In the genomic region with DNA sequence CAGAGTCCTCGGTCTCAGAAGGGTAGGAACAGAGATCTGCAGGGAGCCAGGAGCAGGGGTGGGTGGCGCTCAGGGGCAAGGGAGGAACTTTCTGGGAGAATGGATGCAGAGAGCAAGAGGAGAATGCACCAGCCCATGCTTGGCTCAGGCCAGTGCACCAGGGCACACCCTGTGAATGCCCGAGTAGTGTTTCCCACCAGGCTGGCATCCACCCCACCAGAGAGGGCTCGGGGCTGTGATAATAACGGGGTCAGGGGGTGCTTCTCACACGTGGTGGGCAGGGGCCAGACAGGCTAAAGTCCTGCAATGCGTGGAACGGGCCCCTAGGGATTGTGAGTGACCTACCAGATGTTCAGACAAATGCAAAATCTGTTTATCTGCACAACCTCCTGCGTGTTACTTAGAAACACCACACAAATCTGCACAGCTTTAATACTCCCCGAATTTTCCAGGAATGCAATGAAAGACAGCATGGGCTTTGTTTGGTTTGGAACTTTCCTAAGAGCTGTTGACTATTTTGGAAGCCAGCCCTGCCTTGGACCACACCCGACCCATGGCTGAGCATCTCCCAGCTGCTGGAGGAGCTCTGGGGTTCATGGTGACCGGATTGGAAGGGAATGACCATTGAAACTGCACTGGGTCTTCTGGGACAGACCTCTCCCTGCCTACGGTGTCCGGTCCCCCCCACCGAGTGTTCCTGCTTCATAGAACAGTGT, we compare ENCODE assay signal across 26 cellular contexts.
A peak's percentile ranks its signal among the peaks of the same experiment; 100 is the strongest.
DNase-seq lines count a peak whose midpoint lies in the region; ATAC-seq and TF ChIP-seq lines count a peak whose summit lies in the region.
"Had no signal": no experiment of that assay in that cellular context is flagged by ENCODE, and none has a peak within 500 bp of the region (broad histone marks: within the 10 kb centered on the region; RNA-seq: fewer than 3 reads in every experiment).

No MANE protein-coding gene starts in this region.

- no peaks in the 10 kb centered on the region for H3K9me3 Mint-ChIP-seq in stimulated activated memory B cell treated with anti-CD40 and anti-IgM and Interleukin-4, amounts not matched to agents 10 μg/mL and 1 μg/mL and 100 μg/mL, for 72 hours
- H3K9me3 Mint-ChIP-seq: activated naive CD4-positive, alpha-beta T cell treated with anti-CD3 and anti-CD28 coated beads, Interleukin-2, amount 50 U/mL, for 72 hours; activated T-helper 2 cell treated with anti-CD3 and anti-CD28 coated beads, Interferon-gamma antibody, Interleukin-2, Interleukin-4, amounts not matched to agents 10 μg/mL and 5 μg/mL and 100 μg/mL, durations not matched to agents 14 hours and 24 hours and 36 hours; dendritic cell treated with granulocyte-macrophage colony-stimulating factor and Interleukin-4, amounts not matched to agents 40 ng/mL and 50 ng/mL, for 4 days; endodermal cell had no signal

- H3K36me3 Mint-ChIP-seq in stimulated activated memory B cell treated with anti-CD40 and anti-IgM and Interleukin-4, amounts not matched to agents 10 μg/mL and 1 μg/mL and 100 μg/mL, for 72 hours: no peaks in the 10 kb centered on the region
- H3K36me3 Mint-ChIP-seq: activated naive CD4-positive, alpha-beta T cell treated with anti-CD3 and anti-CD28 coated beads, Interleukin-2, amount 50 U/mL, for 72 hours; CD14-positive monocyte had no signal

- H3K36me3 ChIP-seq in MG63: no peaks in the 10 kb centered on the region
- H3K36me3 ChIP-seq in WERI-Rb-1: no peaks in the 10 kb centered on the region
- H3K36me3 ChIP-seq: cardiac muscle cell, esophagus muscularis mucosa, vagina had no signal

- H3K27ac ChIP-seq in layer of hippocampus (ENCODE audit: low read depth, low read length) (peak overlapping the region; percentile 73), WERI-Rb-1 (no peak overlapping the region)
- H3K27ac ChIP-seq: cardiac muscle cell, esophagus muscularis mucosa, vagina had no signal

- H3K4me3 Mint-ChIP-seq in stimulated activated memory B cell treated with anti-CD40 and anti-IgM and Interleukin-4, amounts not matched to agents 10 μg/mL and 1 μg/mL and 100 μg/mL, for 72 hours: no peak overlapping the region
- H3K4me3 Mint-ChIP-seq: activated CD4-positive, alpha-beta memory T cell treated with anti-CD3 and anti-CD28 coated beads, Interleukin-2, amount 10 ng/mL, durations not matched to agents 7 days and 5 days; CD14-positive monocyte; dendritic cell treated with granulocyte-macrophage colony-stimulating factor and Interleukin-4, amounts not matched to agents 40 ng/mL and 50 ng/mL, for 4 days; endodermal cell had no signal

- H3K27me3 ChIP-seq in MG63 (no peaks in the 10 kb centered on the region), layer of hippocampus (ENCODE audit: control insufficient read depth, insufficient read depth, low read length) (peaks cover 4% of the 10 kb centered on the region), WERI-Rb-1 (ENCODE audit: insufficient read depth, low read depth, severe bottlenecking) (no peaks in the 10 kb centered on the region)
- H3K27me3 ChIP-seq: cardiac muscle cell, esophagus muscularis mucosa, vagina had no signal

- DNase-seq in MG63: peak; percentile 61
- DNase-seq in fibroblast of peridontal ligament (ENCODE audit: extremely low read depth): peak; percentile 82
- no peak for DNase-seq in WERI-Rb-1
- DNase-seq in NK-92 (lab: John Stamatoyannopoulos, UW; ENCODE audit: unreplicated experiment): no peak
- DNase-seq: activated CD4-positive, alpha-beta memory T cell treated with anti-CD3 and anti-CD28 coated beads, Interleukin-2, amount 10 ng/mL, durations not matched to agents 7 days and 5 days; activated CD8-positive, alpha-beta memory T cell treated with anti-CD3 and anti-CD28 coated beads, Interleukin-2, amount 50 U/mL, for 48 hours; anterior cingulate cortex; endodermal cell; mammary epithelial cell; NCI-H1048; NCI-H1930; NCI-H526 treated with DMSO at 0.1 percent for 48 hours; stimulated activated naive CD8-positive, alpha-beta T cell treated with anti-CD3 and anti-CD28 coated beads, Interleukin-15, Interleukin-2, amounts not matched to agents 100 U/mL and 50 U/mL, for 24 hours; T-helper 1 cell had no signal

- peak; percentile 9 for ATAC-seq in stimulated activated memory B cell treated with anti-CD40 and anti-IgM and Interleukin-4, amounts not matched to agents 10 μg/mL and 1 μg/mL and 100 μg/mL, for 72 hours
- ATAC-seq in GM21423 (IDR thresholded peaks at IDR 0.05; ENCODE audit: unreplicated experiment): no peak
- no peak for ATAC-seq in HG02642 (IDR thresholded peaks at IDR 0.05; ENCODE audit: poor library complexity, unreplicated experiment)
- ATAC-seq: activated CD4-positive, CD25-positive, alpha-beta regulatory T cell treated with anti-CD3 and anti-CD28 coated beads, Interleukin-2, amount 50 U/mL, for 24 hours; activated naive CD4-positive, alpha-beta T cell treated with anti-CD3 and anti-CD28 coated beads, Interleukin-2, amount 50 U/mL, for 72 hours; stimulated activated naive CD8-positive, alpha-beta T cell treated with anti-CD3 and anti-CD28 coated beads, Interleukin-15, Interleukin-2, amounts not matched to agents 100 U/mL and 50 U/mL, for 24 hours had no signal

- no peak overlapping the region for H3K4me3 ChIP-seq in MG63
- H3K4me3 ChIP-seq in WERI-Rb-1 (ENCODE audit: low read depth, low read length): no peak overlapping the region
- H3K4me3 ChIP-seq: cardiac muscle cell, esophagus muscularis mucosa, vagina had no signal

- H3K27me3 Mint-ChIP-seq in stimulated activated memory B cell treated with anti-CD40 and anti-IgM and Interleukin-4, amounts not matched to agents 10 μg/mL and 1 μg/mL and 100 μg/mL, for 72 hours: peaks cover 23% of the 10 kb centered on the region
- H3K27me3 Mint-ChIP-seq: activated CD4-positive, alpha-beta memory T cell treated with anti-CD3 and anti-CD28 coated beads, Interleukin-2, amount 10 ng/mL, durations not matched to agents 7 days and 5 days had no signal

- H3K4me1 Mint-ChIP-seq in stimulated activated memory B cell treated with anti-CD40 and anti-IgM and Interleukin-4, amounts not matched to agents 10 μg/mL and 1 μg/mL and 100 μg/mL, for 72 hours: no peaks in the 10 kb centered on the region
- H3K4me1 Mint-ChIP-seq: activated CD4-positive, alpha-beta memory T cell treated with anti-CD3 and anti-CD28 coated beads, Interleukin-2, amount 10 ng/mL, durations not matched to agents 7 days and 5 days; CD14-positive monocyte; endodermal cell had no signal

- no peak overlapping the region for H3K27ac Mint-ChIP-seq in stimulated activated memory B cell treated with anti-CD40 and anti-IgM and Interleukin-4, amounts not matched to agents 10 μg/mL and 1 μg/mL and 100 μg/mL, for 72 hours
- H3K27ac Mint-ChIP-seq: activated CD4-positive, alpha-beta memory T cell treated with anti-CD3 and anti-CD28 coated beads, Interleukin-2, amount 10 ng/mL, durations not matched to agents 7 days and 5 days; activated naive CD4-positive, alpha-beta T cell treated with anti-CD3 and anti-CD28 coated beads, Interleukin-2, amount 50 U/mL, for 72 hours; activated T-helper 2 cell treated with anti-CD3 and anti-CD28 coated beads, Interferon-gamma antibody, Interleukin-2, Interleukin-4, amounts not matched to agents 10 μg/mL and 5 μg/mL and 100 μg/mL, durations not matched to agents 14 hours and 24 hours and 36 hours; CD14-positive monocyte; dendritic cell treated with granulocyte-macrophage colony-stimulating factor and Interleukin-4, amounts not matched to agents 40 ng/mL and 50 ng/mL, for 4 days; endodermal cell had no signal

- no peaks in the 10 kb centered on the region for H3K9me3 ChIP-seq in MG63
- H3K9me3 ChIP-seq in WERI-Rb-1 (ENCODE audit: severe bottlenecking): no peaks in the 10 kb centered on the region
- H3K9me3 ChIP-seq: esophagus muscularis mucosa, vagina had no signal

- TF ChIP-seq CTCF in WERI-Rb-1 (IDR thresholded peaks at IDR 0.05; ENCODE audit: low read depth, low read length): no peak

Comparison
In these comparisons a context has a peak if more than half of its experiments do, and no peak if none do; other contexts are left out.
1. DNase-seq: peak in MG63 (single experiment) and fibroblast of peridontal ligament (single experiment); none in WERI-Rb-1 (single experiment) and NK-92 (single experiment).